Comparison of ENCODE assay signal across 15 cellular contexts in genomic region chr9:99421369-99421768, GRCh38.
A peak's percentile ranks its signal among the peaks of the same experiment; 100 is the strongest.
DNase-seq lines count a peak whose midpoint lies in the region; ATAC-seq and TF ChIP-seq lines count a peak whose summit lies in the region.
"Had no signal": no experiment of that assay in that cellular context is flagged by ENCODE, and none has a peak within 500 bp of the region (broad histone marks: within the 10 kb centered on the region; RNA-seq: fewer than 3 reads in every experiment).

No MANE protein-coding gene starts in this region.

- DNase-seq in left ventricle myocardium superior = no peak
- DNase-seq in heart right ventricle = no peak
- peak; percentile 8 for DNase-seq in OCI-M1 (lab: John Stamatoyannopoulos, UW)
- DNase-seq in NCI-H2029 (lab: John Stamatoyannopoulos, UW) = no peak
- no peak for DNase-seq in AML-193 (lab: John Stamatoyannopoulos, UW)
- DNase-seq: 8988T; ACHN; Caco-2; Calu3; CD4-positive, alpha-beta T cell; CD8-positive, alpha-beta T cell; DMS79 treated with DMSO at 0.1 percent for 48 hours; GF-D8 had no signal

- no peak overlapping the region for H3K4me3 ChIP-seq in heart right ventricle
- H3K4me3 ChIP-seq: BLaER1 treated with 17β-estradiol and CSF1 and Interleukin-3, amounts not matched to agents 10 nM and 100 nM had no signal

- WGBS in heart right ventricle, 2 donors = 58 to 61% methylated on average over 4 of the region's 4 CpGs

- H3K9me3 ChIP-seq in heart right ventricle = no peaks in the 10 kb centered on the region
- H3K9me3 ChIP-seq: BLaER1 treated with 17β-estradiol and CSF1 and Interleukin-3, amounts not matched to agents 10 nM and 100 nM; Caco-2 had no signal

- no peaks in the 10 kb centered on the region for H3K4me1 ChIP-seq in heart right ventricle
- H3K4me1 ChIP-seq: Caco-2 had no signal

- H3K27me3 ChIP-seq in heart right ventricle = no peaks in the 10 kb centered on the region
- H3K27me3 ChIP-seq: BLaER1 treated with 17β-estradiol and CSF1 and Interleukin-3, amounts not matched to agents 10 nM and 100 nM had no signal

- peak; percentile 62 for ATAC-seq in left ventricle myocardium superior
- no peak for ATAC-seq in heart right ventricle
- ATAC-seq: CD8-positive, alpha-beta T cell had no signal

- no peak for TF ChIP-seq CTCF in heart right ventricle (IDR thresholded peaks at IDR 0.05)

- intact Hi-C loops in left ventricle myocardium superior (cut with micrococcal nuclease) = no loop called here
- intact Hi-C loops in heart right ventricle (cut with DNase I) = no loop called here

- no peak overlapping the region for H3K27ac ChIP-seq in heart right ventricle
- H3K27ac ChIP-seq: BLaER1 treated with 17β-estradiol and CSF1 and Interleukin-3, amounts not matched to agents 10 nM and 100 nM; C4-2B had no signal

- no peaks in the 10 kb centered on the region for H3K36me3 ChIP-seq in heart right ventricle
- H3K36me3 ChIP-seq: BLaER1 treated with 17β-estradiol and CSF1 and Interleukin-3, amounts not matched to agents 10 nM and 100 nM had no signal
